ENCODE assay signal across 28 cellular contexts in the genomic region with DNA sequence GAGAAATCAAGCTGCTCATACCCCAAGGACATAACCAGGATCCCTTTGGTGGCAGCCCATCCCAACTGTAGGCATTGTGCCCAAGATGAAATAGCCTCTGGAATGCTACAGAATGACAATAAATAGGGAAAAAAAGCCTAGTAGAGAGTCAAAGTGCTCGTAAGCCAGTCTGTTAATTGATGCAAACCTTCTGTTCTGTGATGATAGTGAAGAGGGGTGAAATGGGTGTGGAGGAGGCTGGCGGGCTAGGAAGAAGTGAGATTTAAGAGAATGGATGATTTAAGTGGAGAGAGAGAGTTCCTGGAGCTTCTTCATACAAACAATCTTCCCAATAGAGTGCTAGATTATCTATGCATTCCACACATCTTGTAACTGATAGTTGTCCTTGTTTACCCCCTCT.
"Had no signal": no experiment of that assay in that cellular context is flagged by ENCODE, and none has a peak within 500 bp of the region (broad histone marks: within the 10 kb centered on the region; RNA-seq: fewer than 3 reads in every experiment).

No MANE protein-coding gene starts in this region.

- H3K4me3 ChIP-seq: ovary, psoas muscle, right lobe of liver, sigmoid colon, stomach, thoracic aorta, thyroid gland, transverse colon, vagina had no signal

- H3K4me1 Mint-ChIP-seq: naive thymus-derived CD8-positive, alpha-beta T cell; neural crest cell; stimulated activated effector memory CD8-positive, alpha-beta T cell treated with anti-CD3 and anti-CD28 coated beads, Interleukin-12 subunit alpha, Interleukin-12 subunit beta, amount 100 ng/mL, for 72 hours; stimulated activated naive B cell treated with anti-CD40 and anti-IgM and Interleukin-4, amounts not matched to agents 10 μg/mL and 1 μg/mL and 100 μg/mL, for 72 hours had no signal

- H3K9me3 Mint-ChIP-seq: neural crest cell; stimulated activated naive CD8-positive, alpha-beta T cell treated with anti-CD3 and anti-CD28 coated beads, Interleukin-15, Interleukin-2, amounts not matched to agents 100 ng/mL and 50 ng/mL, for 24 hours; type B pancreatic cell had no signal

- H3K27me3 ChIP-seq: ovary, right lobe of liver, sigmoid colon, stomach, thyroid gland, transverse colon, vagina had no signal

- H3K27ac Mint-ChIP-seq: naive thymus-derived CD8-positive, alpha-beta T cell; natural killer cell treated with Interleukin-12 subunit alpha and Interleukin-12 subunit beta and Interleukin-15 and Interleukin-18, amount 100 ng/mL, for 72 hours; nephron progenitor cell; progenitor cell of endocrine pancreas; stimulated activated effector memory CD8-positive, alpha-beta T cell treated with anti-CD3 and anti-CD28 coated beads, Interleukin-12 subunit alpha, Interleukin-12 subunit beta, amount 100 ng/mL, for 72 hours; stimulated activated naive B cell treated with anti-CD40 and anti-IgM and Interleukin-4, amounts not matched to agents 10 μg/mL and 1 μg/mL and 100 μg/mL, for 72 hours; stimulated activated naive CD8-positive, alpha-beta T cell treated with anti-CD3 and anti-CD28 coated beads, Interleukin-15, Interleukin-2, amounts not matched to agents 100 ng/mL and 50 ng/mL, for 24 hours; type B pancreatic cell had no signal

- H3K4me3 Mint-ChIP-seq: naive thymus-derived CD8-positive, alpha-beta T cell; natural killer cell treated with Interleukin-12 subunit alpha and Interleukin-12 subunit beta and Interleukin-15 and Interleukin-18, amount 100 ng/mL, for 72 hours; nephron progenitor cell; neural crest cell; stimulated activated effector memory CD8-positive, alpha-beta T cell treated with anti-CD3 and anti-CD28 coated beads, Interleukin-12 subunit alpha, Interleukin-12 subunit beta, amount 100 ng/mL, for 72 hours; stimulated activated naive B cell treated with anti-CD40 and anti-IgM and Interleukin-4, amounts not matched to agents 10 μg/mL and 1 μg/mL and 100 μg/mL, for 72 hours; stimulated activated naive CD8-positive, alpha-beta T cell treated with anti-CD3 and anti-CD28 coated beads, Interleukin-15, Interleukin-2, amounts not matched to agents 100 ng/mL and 50 ng/mL, for 24 hours; type B pancreatic cell had no signal

- H2AFZ ChIP-seq: parathyroid adenoma had no signal

- H3K27ac ChIP-seq: ovary, parathyroid adenoma, psoas muscle, right lobe of liver, sigmoid colon, stomach, thoracic aorta, thyroid gland, transverse colon, vagina had no signal

- H3K9me3 ChIP-seq: ovary, psoas muscle, right lobe of liver, sigmoid colon, thoracic aorta, thyroid gland, transverse colon, vagina had no signal

- H3K36me3 Mint-ChIP-seq: naive thymus-derived CD8-positive, alpha-beta T cell; natural killer cell treated with Interleukin-12 subunit alpha and Interleukin-12 subunit beta and Interleukin-15 and Interleukin-18, amount 100 ng/mL, for 72 hours; stimulated activated effector memory CD8-positive, alpha-beta T cell treated with anti-CD3 and anti-CD28 coated beads, Interleukin-12 subunit alpha, Interleukin-12 subunit beta, amount 100 ng/mL, for 72 hours; stimulated activated naive B cell treated with anti-CD40 and anti-IgM and Interleukin-4, amounts not matched to agents 10 μg/mL and 1 μg/mL and 100 μg/mL, for 72 hours; type B pancreatic cell had no signal

- H3K36me3 ChIP-seq: ovary, right lobe of liver, sigmoid colon, stomach, thoracic aorta, thyroid gland, transverse colon, vagina had no signal

- ATAC-seq: naive thymus-derived CD8-positive, alpha-beta T cell; natural killer cell treated with Interleukin-12 subunit alpha and Interleukin-12 subunit beta and Interleukin-15 and Interleukin-18, amount 100 ng/mL, for 72 hours; psoas muscle; right cardiac atrium; stimulated activated effector memory CD8-positive, alpha-beta T cell treated with anti-CD3 and anti-CD28 coated beads, Interleukin-12 subunit alpha, Interleukin-12 subunit beta, amount 100 ng/mL, for 72 hours; stimulated activated naive B cell treated with anti-CD40 and anti-IgM and Interleukin-4, amounts not matched to agents 10 μg/mL and 1 μg/mL and 100 μg/mL, for 72 hours had no signal

- H3K4me1 ChIP-seq: parathyroid adenoma, psoas muscle, right lobe of liver, sigmoid colon, stomach, transverse colon, vagina had no signal

- H3K9ac ChIP-seq: parathyroid adenoma had no signal

- DNase-seq: nephron progenitor cell; occipital lobe; ovary; posterior cingulate gyrus; psoas muscle; right cardiac atrium; right lobe of liver; sigmoid colon; small intestine; stimulated activated CD4-positive, alpha-beta T cell treated with anti-CD3 and anti-CD28 coated beads, Interleukin-15, amount 100 ng/mL, for 24 hours; stimulated activated CD4-positive, alpha-beta T cell treated with anti-CD3 and anti-CD28 coated beads, Interleukin-2, amount 100 ng/mL, for 24 hours; stimulated activated CD4-positive, alpha-beta T cell treated with anti-CD3 and anti-CD28 coated beads, Interleukin-2, amount 100 ng/mL, for 48 hours; stimulated activated CD4-positive, alpha-beta T cell treated with anti-CD3 and anti-CD28 coated beads, Interleukin-4, amount 100 ng/mL, for 24 hours; stimulated activated naive B cell treated with anti-CD40 and anti-IgM and Interleukin-4, amounts not matched to agents 10 μg/mL and 1 μg/mL and 100 μg/mL, for 72 hours; stimulated activated naive CD4-positive, alpha-beta T cell treated with Interleukin-2 at 50 U/mL for 16 hours; stomach; thyroid gland; transverse colon had no signal

- H3K79me2 ChIP-seq: parathyroid adenoma had no signal

- H3K27me3 Mint-ChIP-seq: progenitor cell of endocrine pancreas; stimulated activated naive B cell treated with anti-CD40 and anti-IgM and Interleukin-4, amounts not matched to agents 10 μg/mL and 1 μg/mL and 100 μg/mL, for 72 hours; type B pancreatic cell had no signal
